ENCODE assay signal across 16 cellular contexts in the genomic region with DNA sequence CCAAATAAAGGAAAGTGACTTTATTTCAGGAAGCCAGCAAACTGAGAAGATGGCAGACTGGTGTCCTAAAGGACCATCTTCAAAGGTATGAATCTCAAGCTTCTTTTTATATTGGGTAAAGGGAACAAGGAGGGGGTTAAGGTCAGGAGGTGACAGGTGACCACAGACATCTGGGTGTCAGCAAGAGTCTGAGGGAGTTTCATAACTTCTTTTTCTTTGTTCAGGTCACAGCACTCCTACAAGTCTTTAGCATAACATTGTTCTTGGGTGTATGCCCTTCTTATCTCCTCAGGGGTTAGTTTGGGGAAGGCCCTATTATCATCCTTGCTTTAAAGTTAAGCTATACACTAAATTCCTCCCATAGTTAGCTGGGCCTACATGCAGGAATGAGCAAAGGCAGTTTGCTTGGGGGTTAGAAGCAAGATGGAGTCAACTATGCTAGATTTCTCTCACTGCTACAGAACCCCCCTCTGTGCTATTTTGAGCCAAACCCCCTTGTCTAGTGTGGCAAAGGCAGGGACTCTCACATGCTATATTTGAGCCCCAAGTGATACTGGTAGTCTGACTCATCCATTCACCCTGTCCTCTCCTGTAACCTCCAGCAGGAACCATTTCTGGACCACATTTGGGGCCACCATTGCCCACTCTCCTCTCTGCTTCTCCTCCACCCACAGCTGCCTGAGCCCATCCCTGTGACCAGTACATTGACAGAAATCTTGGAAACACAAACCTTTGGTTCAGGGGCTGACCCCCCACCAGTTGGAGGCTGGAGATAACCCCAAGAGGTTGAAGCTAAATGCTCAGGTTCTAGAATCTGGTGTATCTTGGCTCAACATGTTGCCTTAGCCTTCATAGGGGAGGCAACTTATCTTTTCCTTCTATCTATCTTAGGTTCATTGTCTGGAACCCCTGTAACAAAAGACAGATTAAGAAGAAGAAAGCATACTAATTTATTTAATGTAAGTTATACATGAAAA. TPM values are rescaled to one million over a fixed set of nuclear protein-coding genes. Genes with fewer than 3 reads are reported as not detected.
DNase-seq lines count a peak whose midpoint lies in the region; ATAC-seq lines count a peak whose summit lies in the region.
"Had no signal": no experiment of that assay in that cellular context is flagged by ENCODE, and none has a peak within 500 bp of the region (broad histone marks: within the 10 kb centered on the region; RNA-seq: fewer than 3 reads in every experiment).

No MANE protein-coding gene starts in this region.

- H3K36me3 ChIP-seq in NT2/D1 (ENCODE audit: insufficient read depth, insufficient read length, low read length) = no peaks in the 10 kb centered on the region
- H3K36me3 ChIP-seq: neutrophil had no signal

- ATAC-seq in GM18520 (IDR thresholded peaks at IDR 0.05; ENCODE audit: unreplicated experiment) = peak; percentile 87
- ATAC-seq in GM21423 (IDR thresholded peaks at IDR 0.05; ENCODE audit: unreplicated experiment) = peak; percentile 84
- ATAC-seq in HG03039 (IDR thresholded peaks at IDR 0.05; ENCODE audit: unreplicated experiment) = peak; percentile 93
- ATAC-seq: activated naive CD8-positive, alpha-beta T cell treated with anti-CD3 and anti-CD28 coated beads, Interleukin-2, amount 50 U/mL, for 24 hours had no signal

- peaks cover 3% of the 10 kb centered on the region for H3K4me1 ChIP-seq in NT2/D1 (ENCODE audit: insufficient read depth, insufficient read length)

- peaks cover 7% of the 10 kb centered on the region; the same call in 1 of the 2 replicates for H3K9me3 ChIP-seq in NT2/D1 (ENCODE audit: insufficient read depth, low read length)
- H3K9me3 ChIP-seq: neutrophil had no signal

- H3K9ac ChIP-seq in NT2/D1 (ENCODE audit: insufficient read length, low read depth) = no peak overlapping the region

- H3K27me3 ChIP-seq in NT2/D1 (ENCODE audit: insufficient read depth, insufficient read length) = no peaks in the 10 kb centered on the region
- H3K27me3 ChIP-seq: dorsolateral prefrontal cortex, neutrophil had no signal

- DNase-seq in NT2/D1 (ENCODE audit: low read depth, low spot score) (peak; percentile 38), cerebellum (ENCODE audit: low spot score) (no peak), NCI-H2029 treated with DMSO at 0.1 percent for 48 hours (lab: John Stamatoyannopoulos, UW) (no peak), cerebellar nuclear complex (lab: John Stamatoyannopoulos, UW) (no peak)
- no peak for DNase-seq in activated CD8-positive, alpha-beta memory T cell treated with anti-CD3 and anti-CD28 coated beads, Interleukin-2, amount 50 U/mL, for 48 hours
- DNase-seq: activated CD8-positive, alpha-beta memory T cell treated with anti-CD3 and anti-CD28 coated beads for 24 hours; activated naive CD8-positive, alpha-beta T cell treated with anti-CD3 and anti-CD28 coated beads, Interleukin-2, amount 50 U/mL, for 24 hours; CD4-positive, CD25-positive, alpha-beta regulatory T cell; dorsolateral prefrontal cortex; foreskin melanocyte; NCI-H1092; NK-92 treated with Interleukin-12 subunit alpha and Interleukin-12 subunit beta, amount 100 ng/mL, for 24 hours had no signal

- H3K4me3 ChIP-seq in NT2/D1 (ENCODE audit: insufficient read length, low read depth) = no peak overlapping the region
- H3K4me3 ChIP-seq: dorsolateral prefrontal cortex had no signal

RNA-seq across cellular contexts. Expression of a gene that starts 55.5 kb away (rescaled TPM):
- 5.9 TPM for total RNA-seq in cerebellum
